Comparison of ENCODE assay signal across 1 cellular context in genomic region chr3:183503738-183504137, GRCh38.
TF ChIP-seq lines count a peak whose summit lies in the region.

No MANE protein-coding gene starts in this region.

TF ChIP-seq in SK-N-SH treated with all-trans-retinoic acid at 6 μM for 48 hours, 23 proteins besides CTCF, POLR2A, EP300 and RAD21 (continued from another document):
- TF ChIP-seq, protein P1, sequence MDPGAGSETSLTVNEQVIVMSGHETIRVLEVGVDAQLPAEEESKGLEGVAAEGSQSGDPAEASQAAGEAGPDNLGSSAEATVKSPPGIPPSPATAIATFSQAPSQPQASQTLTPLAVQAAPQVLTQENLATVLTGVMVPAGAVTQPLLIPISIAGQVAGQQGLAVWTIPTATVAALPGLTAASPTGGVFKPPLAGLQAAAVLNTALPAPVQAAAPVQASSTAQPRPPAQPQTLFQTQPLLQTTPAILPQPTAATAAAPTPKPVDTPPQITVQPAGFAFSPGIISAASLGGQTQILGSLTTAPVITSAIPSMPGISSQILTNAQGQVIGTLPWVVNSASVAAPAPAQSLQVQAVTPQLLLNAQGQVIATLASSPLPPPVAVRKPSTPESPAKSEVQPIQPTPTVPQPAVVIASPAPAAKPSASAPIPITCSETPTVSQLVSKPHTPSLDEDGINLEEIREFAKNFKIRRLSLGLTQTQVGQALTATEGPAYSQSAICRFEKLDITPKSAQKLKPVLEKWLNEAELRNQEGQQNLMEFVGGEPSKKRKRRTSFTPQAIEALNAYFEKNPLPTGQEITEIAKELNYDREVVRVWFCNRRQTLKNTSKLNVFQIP (CRISPR knock-in tag; IDR thresholded peaks at IDR 0.05; ENCODE audit: borderline replicate concordance, low read depth) = no peak
- TF ChIP-seq ZNF565 (CRISPR knock-in tag; conservative IDR thresholded peaks at IDR 0.05; ENCODE audit: low read depth) (no peak), PPARA (CRISPR knock-in tag; IDR thresholded peaks at IDR 0.05; ENCODE audit: borderline replicate concordance) (no peak), PATZ1 (CRISPR knock-in tag; IDR thresholded peaks at IDR 0.05; ENCODE audit: borderline replicate concordance) (no peak), RARB (CRISPR knock-in tag; IDR thresholded peaks at IDR 0.05) (no peak), ZFP3 (CRISPR knock-in tag; IDR thresholded peaks at IDR 0.05) (no peak), BACH2 (CRISPR knock-in tag; IDR thresholded peaks at IDR 0.05; ENCODE audit: borderline replicate concordance) (no peak), ZNF70 (CRISPR knock-in tag; IDR thresholded peaks at IDR 0.05) (no peak), TCF4 (CRISPR knock-in tag; IDR thresholded peaks at IDR 0.05; ENCODE audit: borderline replicate concordance) (no peak)
- TF ChIP-seq, protein P2, sequence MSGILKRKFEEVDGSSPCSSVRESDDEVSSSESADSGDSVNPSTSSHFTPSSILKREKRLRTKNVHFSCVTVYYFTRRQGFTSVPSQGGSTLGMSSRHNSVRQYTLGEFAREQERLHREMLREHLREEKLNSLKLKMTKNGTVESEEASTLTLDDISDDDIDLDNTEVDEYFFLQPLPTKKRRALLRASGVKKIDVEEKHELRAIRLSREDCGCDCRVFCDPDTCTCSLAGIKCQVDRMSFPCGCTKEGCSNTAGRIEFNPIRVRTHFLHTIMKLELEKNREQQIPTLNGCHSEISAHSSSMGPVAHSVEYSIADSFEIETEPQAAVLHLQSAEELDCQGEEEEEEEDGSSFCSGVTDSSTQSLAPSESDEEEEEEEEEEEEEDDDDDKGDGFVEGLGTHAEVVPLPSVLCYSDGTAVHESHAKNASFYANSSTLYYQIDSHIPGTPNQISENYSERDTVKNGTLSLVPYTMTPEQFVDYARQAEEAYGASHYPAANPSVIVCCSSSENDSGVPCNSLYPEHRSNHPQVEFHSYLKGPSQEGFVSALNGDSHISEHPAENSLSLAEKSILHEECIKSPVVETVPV (CRISPR knock-in tag; IDR thresholded peaks at IDR 0.05) = no peak
